ENCODE assay signal across 29 cellular contexts in the genomic region with DNA sequence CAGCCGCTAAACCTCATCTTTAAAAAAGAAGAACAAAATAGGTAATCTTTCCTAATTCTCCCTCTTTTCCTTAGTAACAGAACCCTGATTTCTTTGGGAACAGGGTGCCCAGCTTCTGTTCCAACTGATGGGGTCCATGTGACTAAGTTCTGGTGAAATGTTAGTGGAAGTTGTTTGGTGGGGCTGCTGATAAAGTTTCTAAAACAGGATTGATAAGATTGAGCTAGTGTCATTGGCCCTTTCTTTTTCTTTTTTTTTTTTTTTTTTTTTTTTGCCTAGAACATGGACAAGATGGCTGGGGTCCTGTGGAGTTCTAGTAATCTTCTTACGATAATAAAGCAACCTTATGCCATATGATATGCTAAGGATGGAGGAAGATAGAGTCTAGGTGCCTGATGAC. TPM values are rescaled to one million over a fixed set of nuclear protein-coding genes. Genes with fewer than 3 reads are reported as not detected.
DNase-seq lines count a peak whose midpoint lies in the region; ATAC-seq, FAIRE-seq and TF ChIP-seq lines count a peak whose summit lies in the region.
"Had no signal": no experiment of that assay in that cellular context is flagged by ENCODE, and none has a peak within 500 bp of the region (broad histone marks: within the 10 kb centered on the region; RNA-seq: fewer than 3 reads in every experiment).

No MANE protein-coding gene starts in this region.

- H3K27me3 ChIP-seq in K562 (ENCODE audit: control insufficient read depth in 2 of 2, insufficient read depth in 2 of 2, low read length in 2 of 2) = no peaks in the 10 kb centered on the region
- H3K27me3 ChIP-seq: BLaER1 treated with 17β-estradiol and CSF1 and Interleukin-3, amounts not matched to agents 10 nM and 100 nM had no signal

- H3K36me3 ChIP-seq in K562 (ENCODE audit: control insufficient read depth, insufficient read depth, low read length) = no peaks in the 10 kb centered on the region
- H3K36me3 ChIP-seq: BLaER1 treated with 17β-estradiol and CSF1 and Interleukin-3, amounts not matched to agents 10 nM and 100 nM had no signal

- no peaks in the 10 kb centered on the region for H3K9me3 Mint-ChIP-seq in stimulated activated effector memory CD8-positive, alpha-beta T cell treated with anti-CD3 and anti-CD28 coated beads, Interleukin-12 subunit alpha, Interleukin-12 subunit beta, amount 100 ng/mL, for 72 hours
- H3K9me3 Mint-ChIP-seq: CD4-positive, alpha-beta T cell; CD8-positive, alpha-beta T cell had no signal

- no peaks in the 10 kb centered on the region for H3K9me3 ChIP-seq in K562 (replicated peaks; ENCODE audit: control insufficient read depth, insufficient read depth, low read depth, low read length)
- H3K9me3 ChIP-seq: A549; BLaER1 treated with 17β-estradiol and CSF1 and Interleukin-3, amounts not matched to agents 10 nM and 100 nM; Caco-2 had no signal

- POLR2A ChIA-PET in K562 (lab: Yijun Ruan, JAX) = interaction anchor here (1.2 to 10.5 kb wide), 3 partner anchors 9 to 41 kb away, joined by 3 to 151 read pairs (median 8); a partner anchor contains a TSS

- H3K36me3 Mint-ChIP-seq in stimulated activated effector memory CD8-positive, alpha-beta T cell treated with anti-CD3 and anti-CD28 coated beads, Interleukin-12 subunit alpha, Interleukin-12 subunit beta, amount 100 ng/mL, for 72 hours = peaks cover 6% of the 10 kb centered on the region
- H3K36me3 Mint-ChIP-seq: CD8-positive, alpha-beta T cell had no signal

- H3K9ac ChIP-seq in K562 (ENCODE audit: insufficient read depth in 1 of 2, low read depth in 2 of 2, low read length in 2 of 2) = no peak overlapping the region
- H3K9ac ChIP-seq: BLaER1 treated with 17β-estradiol and CSF1 and Interleukin-3, amounts not matched to agents 10 nM and 100 nM had no signal

- H3K27ac ChIP-seq in K562 (ENCODE audit: extremely low read depth, low read depth, low read length) = no peak overlapping the region
- H3K27ac ChIP-seq: 22Rv1; A549; BLaER1 treated with 17β-estradiol and CSF1 and Interleukin-3, amounts not matched to agents 10 nM and 100 nM; C4-2B had no signal

- DNase-seq in NCI-H82 (lab: John Stamatoyannopoulos, UW) (peak; percentile 15), NCI-H82 treated with DMSO at 0.1 percent for 48 hours (lab: John Stamatoyannopoulos, UW; ENCODE audit: unreplicated experiment) (no peak), D341Med (ENCODE audit: low spot score) (peak; percentile 40), K562 (ENCODE audit: extremely low read depth in 1 of 4, low spot score in 3 of 4) (no peak)
- no peak for DNase-seq in stimulated activated effector memory CD8-positive, alpha-beta T cell treated with anti-CD3 and anti-CD28 coated beads, Interleukin-12 subunit alpha, Interleukin-12 subunit beta, amount 100 ng/mL, for 72 hours (ENCODE audit: low spot score in 2 of 2)
- DNase-seq: AML-193; Caco-2; Calu3; CD4-positive, alpha-beta T cell; CD8-positive, alpha-beta T cell; DMS 273 treated with DMSO at 0.1 percent for 48 hours; DMS153; DMS53; DMS79; DND-41; EL; GDM1 had no signal

- intact Hi-C loops in K562 (cut with micrococcal nuclease) = no loop called here

- CTCF ChIA-PET in K562 (lab: Yijun Ruan, JAX; ENCODE audit: low intra/inter-chr PET ratio) = interaction anchor here (0.6 to 0.7 kb wide), 2 partner anchors 16 to 68 kb away, joined by 3 to 5 read pairs; no protein-coding TSS in a partner anchor

- no peak for FAIRE-seq in K562 (lab: Jason Lieb, UNC)
- FAIRE-seq: A549, GM12878, GM12892, GM18507 had no signal

- H3K4me1 Mint-ChIP-seq in stimulated activated effector memory CD8-positive, alpha-beta T cell treated with anti-CD3 and anti-CD28 coated beads, Interleukin-12 subunit alpha, Interleukin-12 subunit beta, amount 100 ng/mL, for 72 hours = no peaks in the 10 kb centered on the region

- H3K4me3 ChIP-seq in K562 = no peak overlapping the region
- H3K4me3 ChIP-seq: A549; BLaER1 treated with 17β-estradiol and CSF1 and Interleukin-3, amounts not matched to agents 10 nM and 100 nM; GM12878 had no signal

- no TSS peak for BruUV-seq in K562 (replicated peaks; lab: Mats Ljungman, UMichigan)

- TF ChIP-seq EP300 in K562 (IDR thresholded peaks at IDR 0.05; ENCODE audit: low read length) = no peak

- no peak overlapping the region for H3K27ac Mint-ChIP-seq in stimulated activated effector memory CD8-positive, alpha-beta T cell treated with anti-CD3 and anti-CD28 coated beads, Interleukin-12 subunit alpha, Interleukin-12 subunit beta, amount 100 ng/mL, for 72 hours
- H3K27ac Mint-ChIP-seq: B cell; CD4-positive, alpha-beta T cell; CD8-positive, alpha-beta T cell had no signal

- in situ Hi-C loops in K562 (cut with MboI) = no loop called here

- no peaks in the 10 kb centered on the region for H4K20me1 ChIP-seq in K562 (replicated peaks; ENCODE audit: control insufficient read depth, insufficient read depth, low read length)
- H4K20me1 ChIP-seq: BLaER1 treated with 17β-estradiol and CSF1 and Interleukin-3, amounts not matched to agents 10 nM and 100 nM had no signal

- no peak for TF ChIP-seq POLR2A in K562 (conservative IDR thresholded peaks at IDR 0.05)

- no peak for TF ChIP-seq RAD21 in K562 (CRISPR knock-in tag; conservative IDR thresholded peaks at IDR 0.05 in 1 of 2, IDR thresholded peaks at IDR 0.05 in 1 of 2)

- no peak for ATAC-seq in K562
- no peak for ATAC-seq in stimulated activated effector memory CD8-positive, alpha-beta T cell treated with anti-CD3 and anti-CD28 coated beads, Interleukin-12 subunit alpha, Interleukin-12 subunit beta, amount 100 ng/mL, for 72 hours
- ATAC-seq: A549; CD8-positive, alpha-beta T cell; GM12878 had no signal

- peaks cover 0 to 4% of the 10 kb centered on the region in 2 experiments; a peak in 2 of 5 replicates for H3K4me1 ChIP-seq in K562 (replicated peaks in 1 of 2; ENCODE audit: control insufficient read depth in 2 of 2, insufficient read depth in 2 of 2, low read length in 2 of 2)
- H3K4me1 ChIP-seq: A549, Caco-2 had no signal

- 55% methylated on average over 1 of the region's 2 CpGs for WGBS in K562 (ENCODE audit: insufficient coverage, low coverage, missing lambda C conversion rate)

- TF ChIP-seq CTCF in K562 (IDR thresholded peaks at IDR 0.05 in 2 of 3, conservative IDR thresholded peaks at IDR 0.05 in 1 of 3; ENCODE audit: insufficient read depth in 2 of 3, low read depth in 1 of 3, low read length in 3 of 3) = no peak

- H3K4me3 Mint-ChIP-seq in stimulated activated effector memory CD8-positive, alpha-beta T cell treated with anti-CD3 and anti-CD28 coated beads, Interleukin-12 subunit alpha, Interleukin-12 subunit beta, amount 100 ng/mL, for 72 hours = no peak overlapping the region
- H3K4me3 Mint-ChIP-seq: B cell; CD4-positive, alpha-beta T cell; CD8-positive, alpha-beta T cell had no signal

- no peak overlapping the region for H3K4me2 ChIP-seq in K562 (ENCODE audit: insufficient read depth, low read length)
- H3K4me2 ChIP-seq: A549 had no signal

- no peak overlapping the region for H2AFZ ChIP-seq in K562 (ENCODE audit: low read depth, low read length)

- no peaks in the 10 kb centered on the region for H3K79me2 ChIP-seq in K562 (ENCODE audit: control insufficient read depth, insufficient read depth, low read length)

- no peaks in the 10 kb centered on the region for H3K9me1 ChIP-seq in K562 (ENCODE audit: control insufficient read depth, insufficient read depth, low read length)

RNA-seq across cellular contexts. Expression of a gene that starts 16.2 kb away (rescaled TPM):
- total RNA-seq in K562 (2011; cell fraction: chromatin; rRNA removed; ENCODE audit: low replicate concordance) = 273 and 624 TPM in 2 replicates
- 655 and 684 TPM in 2 replicates for total RNA-seq in K562 (2011; cell fraction: nucleolus; rRNA removed)
- total RNA-seq in K562 (2011; cell fraction: nucleoplasm; rRNA removed) = 570 and 687 TPM in 2 replicates
- total RNA-seq in K562 (2014; rRNA removed) (2,537 and 3,283 TPM in 2 replicates), K562 (2014; rRNA removed; fragmentation: Illumina TruSeq; extraction: Trizol) (1,855 and 2,189 TPM in 2 replicates), K562 (2015; rRNA removed; fragmentation: Illumina TruSeq; extraction: Trizol) (2,518 and 2,541 TPM in 2 replicates), K562 (2021) (2,355 and 2,486 TPM in 2 replicates)
- polyA plus RNA-seq in K562 (2011; rRNA removed) (4,368 and 5,240 TPM in 2 replicates), K562 (2014; fragmentation: Illumina TruSeq; extraction: Trizol) (4,050 and 4,598 TPM in 2 replicates), K562 (2014; fragmentation: Nextera tagmentation; extraction: Ambion mirVana) (1,000 to 10,000 TPM; 2,987 to 4,624 TPM), K562 (2014; rRNA removed) (2,628 and 3,157 TPM in 2 replicates)
- 7,988 and 8,273 TPM in 2 replicates for polyA plus RNA-seq in K562 (2011; cell fraction: cytosol; rRNA removed)
- 1,151 and 1,577 TPM in 2 replicates for polyA plus RNA-seq in K562 (2011; cell fraction: nucleus; rRNA removed)
- polyA plus RNA-seq in K562 (2012) = 2,363 and 2,763 TPM in 2 replicates
- 3,490 and 4,253 TPM in 2 replicates for polyA minus RNA-seq in K562 (2011; rRNA and poly(A)+ RNA removed)
- polyA minus RNA-seq in K562 (2011; cell fraction: cytosol; rRNA and poly(A)+ RNA removed) = 1,607 and 1,713 TPM in 2 replicates
- 401 and 714 TPM in 2 replicates for polyA minus RNA-seq in K562 (2011; cell fraction: nucleus; rRNA and poly(A)+ RNA removed)

RNA-seq across cellular contexts. Expression of a gene that starts 36.7 kb away (rescaled TPM):
- total RNA-seq in K562 (2011; cell fraction: chromatin; rRNA removed; ENCODE audit: low replicate concordance) = 216 and 486 TPM in 2 replicates
- 269 and 303 TPM in 2 replicates for total RNA-seq in K562 (2011; cell fraction: nucleolus; rRNA removed)
- 288 and 295 TPM in 2 replicates for total RNA-seq in K562 (2011; cell fraction: nucleoplasm; rRNA removed)
- total RNA-seq in K562 (2014; rRNA removed) (31.6 and 32.1 TPM in 2 replicates), K562 (2014; rRNA removed; fragmentation: Illumina TruSeq; extraction: Trizol) (25.7 and 26.3 TPM in 2 replicates), K562 (2015; rRNA removed; fragmentation: Illumina TruSeq; extraction: Trizol) (26.9 and 27.8 TPM in 2 replicates), K562 (2021) (49.5 and 52.8 TPM in 2 replicates)
- polyA plus RNA-seq in K562 (2011; rRNA removed) (57.0 and 99.6 TPM in 2 replicates), K562 (2014; fragmentation: Illumina TruSeq; extraction: Trizol) (45.4 and 54.3 TPM in 2 replicates), K562 (2014; fragmentation: Nextera tagmentation; extraction: Ambion mirVana) (1 to 10 TPM; 2.5 to 5.3 TPM), K562 (2014; rRNA removed) (31.1 and 40.4 TPM in 2 replicates)
- polyA plus RNA-seq in K562 (2011; cell fraction: cytosol; rRNA removed) = 46.3 and 55.0 TPM in 2 replicates
- polyA plus RNA-seq in K562 (2011; cell fraction: nucleus; rRNA removed) = 401 and 500 TPM in 2 replicates
- 40.7 and 72.9 TPM in 2 replicates for polyA plus RNA-seq in K562 (2012)
- polyA minus RNA-seq in K562 (2011; rRNA and poly(A)+ RNA removed) = 53.8 and 60.1 TPM in 2 replicates
- polyA minus RNA-seq in K562 (2011; cell fraction: cytosol; rRNA and poly(A)+ RNA removed) = 26.1 and 27.5 TPM in 2 replicates
- polyA minus RNA-seq in K562 (2011; cell fraction: nucleus; rRNA and poly(A)+ RNA removed) = 89.8 and 168 TPM in 2 replicates

RNA-seq across cellular contexts. Expression of a gene that starts 41.5 kb away (rescaled TPM):
- total RNA-seq in K562 (2011; cell fraction: chromatin; rRNA removed; ENCODE audit: low replicate concordance) = 9.3 and 22.8 TPM in 2 replicates
- total RNA-seq in K562 (2011; cell fraction: nucleolus; rRNA removed) = 15.7 and 17.7 TPM in 2 replicates
- total RNA-seq in K562 (2011; cell fraction: nucleoplasm; rRNA removed) = 10.5 and 14.7 TPM in 2 replicates
- total RNA-seq in K562 (2014; rRNA removed) = 9.6 and 10.2 TPM in 2 replicates
- 7.1 and 7.4 TPM in 2 replicates for total RNA-seq in K562 (2014; rRNA removed; fragmentation: Illumina TruSeq; extraction: Trizol)
- 11.5 and 11.9 TPM in 2 replicates for total RNA-seq in K562 (2015; rRNA removed; fragmentation: Illumina TruSeq; extraction: Trizol)
- total RNA-seq in K562 (2021) = 7.7 and 8.6 TPM in 2 replicates
- polyA plus RNA-seq in K562 (2011; rRNA removed) = 45.1 and 161 TPM in 2 replicates
- 70.9 and 239 TPM in 2 replicates for polyA plus RNA-seq in K562 (2011; cell fraction: cytosol; rRNA removed)
- polyA plus RNA-seq in K562 (2011; cell fraction: nucleus; rRNA removed) = 21.0 and 76.7 TPM in 2 replicates
- polyA plus RNA-seq in K562 (2012) = 27.7 and 59.0 TPM in 2 replicates
- polyA plus RNA-seq in K562 (2014; fragmentation: Illumina TruSeq; extraction: Trizol) = 16.3 and 18.8 TPM in 2 replicates
- 10 to 100 TPM; 23.7 to 24.2 TPM for polyA plus RNA-seq in K562 (2014; fragmentation: Nextera tagmentation; extraction: Ambion mirVana)
- 11.7 and 13.9 TPM in 2 replicates for polyA plus RNA-seq in K562 (2014; rRNA removed)
- 35.5 and 78.6 TPM in 2 replicates for polyA minus RNA-seq in K562 (2011; rRNA and poly(A)+ RNA removed)
- polyA minus RNA-seq in K562 (2011; cell fraction: cytosol; rRNA and poly(A)+ RNA removed) = 12.4 and 33.4 TPM in 2 replicates
- polyA minus RNA-seq in K562 (2011; cell fraction: nucleus; rRNA and poly(A)+ RNA removed) = 6.2 and 22.2 TPM in 2 replicates

RNA-seq across cellular contexts. Expression of a gene that starts 52.8 kb away (rescaled TPM):
- total RNA-seq in K562 (2011; cell fraction: chromatin; rRNA removed; ENCODE audit: low replicate concordance) = 2.7 and 5.1 TPM in 2 replicates
- total RNA-seq in K562 (2011; cell fraction: nucleolus; rRNA removed) = 2.7 and 3.2 TPM in 2 replicates
- total RNA-seq in K562 (2011; cell fraction: nucleoplasm; rRNA removed) = 2.7 and 3.6 TPM in 2 replicates
- total RNA-seq in K562 (2014; rRNA removed) = 1.7 and 2.6 TPM in 2 replicates
- total RNA-seq in K562 (2014; rRNA removed; fragmentation: Illumina TruSeq; extraction: Trizol) = 0.40 and 0.45 TPM in 2 replicates
- total RNA-seq in K562 (2015; rRNA removed; fragmentation: Illumina TruSeq; extraction: Trizol) = 1.1 and 1.2 TPM in 2 replicates
- 2.2 and 2.3 TPM in 2 replicates for total RNA-seq in K562 (2021)
- polyA plus RNA-seq in K562 (2011; rRNA removed) = 0.29 and 2.4 TPM in 2 replicates
- 1.1 and 2.6 TPM in 2 replicates for polyA plus RNA-seq in K562 (2011; cell fraction: cytosol; rRNA removed)
- 1.0 and 4.5 TPM in 2 replicates for polyA plus RNA-seq in K562 (2011; cell fraction: nucleus; rRNA removed)
- polyA plus RNA-seq in K562 (2012) = 1.8 and 1.9 TPM in 2 replicates
- polyA plus RNA-seq in K562 (2014; fragmentation: Illumina TruSeq; extraction: Trizol) = 0.54 and 0.60 TPM in 2 replicates
- polyA plus RNA-seq in K562 (2014; fragmentation: Nextera tagmentation; extraction: Ambion mirVana) = under 1 TPM; 0.07 to 0.11 TPM
- polyA plus RNA-seq in K562 (2014; rRNA removed) = 1.8 and 2.4 TPM in 2 replicates
- 0.53 and 1.9 TPM in 2 replicates for polyA minus RNA-seq in K562 (2011; rRNA and poly(A)+ RNA removed)
- 0.86 and 4.6 TPM in 2 replicates for polyA minus RNA-seq in K562 (2011; cell fraction: cytosol; rRNA and poly(A)+ RNA removed)
- 1.1 and 6.0 TPM in 2 replicates for polyA minus RNA-seq in K562 (2011; cell fraction: nucleus; rRNA and poly(A)+ RNA removed)
- total RNA-seq: A172, Calu3, Daoy, G401, GM12878 had no signal
- polyA plus RNA-seq: A549, BJ had no signal

Comparison
In these comparisons a context has a peak if more than half of its experiments do, and no peak if none do; other contexts are left out.
1. DNase-seq: peak in NCI-H82 (single experiment) and D341Med (single experiment); none in NCI-H82 treated with DMSO at 0.1 percent for 48 hours (single experiment), K562 (0 of 4) and stimulated activated effector memory CD8-positive, alpha-beta T cell treated with anti-CD3 and anti-CD28 coated beads, Interleukin-12 subunit alpha, Interleukin-12 subunit beta, amount 100 ng/mL, for 72 hours (0 of 2).